In the genomic region with DNA sequence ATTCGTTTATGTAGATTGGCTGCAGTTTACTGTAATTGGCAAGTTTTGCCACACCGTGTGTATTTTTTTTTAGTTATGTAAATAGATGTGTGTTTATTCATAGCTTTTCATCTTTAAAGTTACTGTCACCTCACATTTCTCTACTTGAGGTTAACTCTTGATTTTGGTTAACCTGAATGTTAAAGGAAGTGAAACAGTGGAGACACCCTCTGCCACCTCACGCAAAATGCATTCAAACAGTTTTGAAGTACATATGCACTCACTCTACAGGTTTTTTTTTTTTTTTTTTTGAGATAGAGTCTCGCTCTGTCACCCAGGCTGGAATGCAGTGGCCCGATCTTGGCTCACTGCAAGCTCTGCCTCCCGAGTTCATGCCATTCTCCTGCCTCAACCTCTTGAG, we compare ENCODE assay signal across 11 cellular contexts. TPM values are rescaled to one million over a fixed set of nuclear protein-coding genes. Genes with fewer than 3 reads are reported as not detected.
DNase-seq lines count a peak whose midpoint lies in the region; ATAC-seq and TF ChIP-seq lines count a peak whose summit lies in the region.
"Had no signal": no experiment of that assay in that cellular context is flagged by ENCODE, and none has a peak within 500 bp of the region (broad histone marks: within the 10 kb centered on the region; RNA-seq: fewer than 3 reads in every experiment).

No MANE protein-coding gene starts in this region.

- H3K23ac ChIP-seq in trophoblast cell (ENCODE audit: low read length) = no peak overlapping the region

- DNase-seq in activated CD4-positive, alpha-beta T cell treated with anti-CD3 and anti-CD28 coated beads for 36 hours = peak; percentile 13
- DNase-seq in activated CD4-positive, alpha-beta T cell treated with anti-CD3 and anti-CD28 coated beads, Interleukin-2, amount 50 U/mL, for 48 hours = no peak
- DNase-seq in trophoblast cell = peak; percentile 5 to 74
- DNase-seq in foreskin melanocyte = no peak
- no peak for DNase-seq in type B pancreatic cell (ENCODE audit: extremely low spot score, unreplicated experiment)
- no peak for DNase-seq in vagina (ENCODE audit: extremely low spot score in 2 of 2)
- DNase-seq: upper lobe of left lung had no signal

- H4K91ac ChIP-seq in trophoblast cell (ENCODE audit: low read depth, low read length) = no peak overlapping the region

- H3K9ac ChIP-seq in trophoblast cell (ENCODE audit: low read length) = no peak overlapping the region

- no peak overlapping the region for H3K27ac ChIP-seq in trophoblast cell (ENCODE audit: low read depth, low read length)
- H3K27ac ChIP-seq in vagina = no peak overlapping the region
- H3K27ac ChIP-seq: SK-N-MC, upper lobe of left lung had no signal

- POLR2A ChIA-PET in activated CD4-positive, alpha-beta T cell treated with anti-CD3 and anti-CD28 coated beads for 36 hours (lab: Charles Lee) = no interaction called here

- WGBS in trophoblast cell (ENCODE audit: extremely low coverage, insufficient coverage, insufficient read length) = no CpG with 5 or more reads among the region's 6 CpGs

- no peak overlapping the region for H2BK12ac ChIP-seq in trophoblast cell (ENCODE audit: low read length)

- H3K14ac ChIP-seq in trophoblast cell (ENCODE audit: low read length) = no peak overlapping the region

- H3K27me3 Mint-ChIP-seq in activated CD4-positive, alpha-beta T cell treated with anti-CD3 and anti-CD28 coated beads for 36 hours = no peaks in the 10 kb centered on the region
- no peaks in the 10 kb centered on the region for H3K27me3 Mint-ChIP-seq in type B pancreatic cell

- peaks cover 13% of the 10 kb centered on the region for H3K4me1 Mint-ChIP-seq in activated CD4-positive, alpha-beta T cell treated with anti-CD3 and anti-CD28 coated beads for 36 hours
- H3K4me1 Mint-ChIP-seq in type B pancreatic cell (ENCODE audit: unreplicated experiment) = no peaks in the 10 kb centered on the region

- no peaks in the 10 kb centered on the region for H3K36me3 ChIP-seq in trophoblast cell (ENCODE audit: control insufficient read depth in 1 of 2, insufficient read depth in 2 of 2, low read length in 2 of 2)
- H3K36me3 ChIP-seq in vagina = no peaks in the 10 kb centered on the region
- H3K36me3 ChIP-seq: upper lobe of left lung had no signal

- no peak overlapping the region for H4K12ac ChIP-seq in trophoblast cell (ENCODE audit: low read depth, low read length)

- TF ChIP-seq CTCF in type B pancreatic cell (conservative IDR thresholded peaks at IDR 0.05) (no peak), vagina (IDR thresholded peaks at IDR 0.05) (no peak)

- no peak for TF ChIP-seq POLR2A in vagina (IDR thresholded peaks at IDR 0.05)

- CTCF ChIA-PET in activated CD4-positive, alpha-beta T cell treated with anti-CD3 and anti-CD28 coated beads for 36 hours (lab: Charles Lee) = no interaction called here

- H4K8ac ChIP-seq in trophoblast cell (ENCODE audit: low read depth, low read length) = no peak overlapping the region

- no peak overlapping the region for H3K4me3 Mint-ChIP-seq in activated CD4-positive, alpha-beta T cell treated with anti-CD3 and anti-CD28 coated beads for 36 hours
- no peak overlapping the region for H3K4me3 Mint-ChIP-seq in type B pancreatic cell

- no peak overlapping the region for H2BK120ac ChIP-seq in trophoblast cell (ENCODE audit: insufficient read depth, low read length, poor library complexity)

- no peaks in the 10 kb centered on the region for H3K79me1 ChIP-seq in trophoblast cell (ENCODE audit: low read length)

- no peak overlapping the region for H3K18ac ChIP-seq in trophoblast cell (ENCODE audit: low read length)

- no peaks in the 10 kb centered on the region for H3K36me3 Mint-ChIP-seq in activated CD4-positive, alpha-beta T cell treated with anti-CD3 and anti-CD28 coated beads for 36 hours (ENCODE audit: low read depth)
- no peaks in the 10 kb centered on the region for H3K36me3 Mint-ChIP-seq in type B pancreatic cell

- H2AK5ac ChIP-seq in trophoblast cell (ENCODE audit: low read length) = no peak overlapping the region

- H3K9me3 ChIP-seq in trophoblast cell (ENCODE audit: insufficient read depth, low read depth, low read length) (no peaks in the 10 kb centered on the region), vagina (no peaks in the 10 kb centered on the region)
- H3K9me3 ChIP-seq: upper lobe of left lung had no signal

- H3K27me3 ChIP-seq in trophoblast cell (ENCODE audit: insufficient read depth, low read length) (no peaks in the 10 kb centered on the region), vagina (no peaks in the 10 kb centered on the region)
- H3K27me3 ChIP-seq: upper lobe of left lung had no signal

- H2AFZ ChIP-seq in trophoblast cell (ENCODE audit: insufficient read depth, low read length, poor library complexity) = no peak overlapping the region

- intact Hi-C loops in activated CD4-positive, alpha-beta T cell treated with anti-CD3 and anti-CD28 coated beads for 36 hours (cut with DNase I, micrococcal nuclease) = no loop called here
- intact Hi-C loops in vagina (cut with DNase I) = no loop called here

- H3K4me3 ChIP-seq in trophoblast cell (ENCODE audit: low read depth, low read length) (no peak overlapping the region), vagina (no peak overlapping the region)
- H3K4me3 ChIP-seq: SK-N-MC, upper lobe of left lung had no signal

- H2BK5ac ChIP-seq in trophoblast cell (ENCODE audit: low read depth, low read length, poor library complexity) = no peak overlapping the region

- ATAC-seq in activated CD4-positive, alpha-beta T cell treated with anti-CD3 and anti-CD28 coated beads for 36 hours = no peak
- ATAC-seq in HG02759 (IDR thresholded peaks at IDR 0.05; ENCODE audit: unreplicated experiment) (peak; percentile 66), HG03521 (IDR thresholded peaks at IDR 0.05; ENCODE audit: unreplicated experiment) (peak; percentile 74)

- no peak overlapping the region for H3K4ac ChIP-seq in trophoblast cell (ENCODE audit: low read depth, low read length)

- no peaks in the 10 kb centered on the region for H3K9me3 Mint-ChIP-seq in activated CD4-positive, alpha-beta T cell treated with anti-CD3 and anti-CD28 coated beads for 36 hours (ENCODE audit: low read depth)
- H3K9me3 Mint-ChIP-seq in type B pancreatic cell = no peaks in the 10 kb centered on the region

- H3K4me1 ChIP-seq in trophoblast cell (ENCODE audit: control insufficient read depth in 1 of 2, insufficient read depth in 2 of 2, low read length in 2 of 2) (no peaks in the 10 kb centered on the region), vagina (no peaks in the 10 kb centered on the region)
- H3K4me1 ChIP-seq: upper lobe of left lung had no signal

- no peak overlapping the region for H3K27ac Mint-ChIP-seq in activated CD4-positive, alpha-beta T cell treated with anti-CD3 and anti-CD28 coated beads for 36 hours
- H3K27ac Mint-ChIP-seq in type B pancreatic cell = no peak overlapping the region

- no peak overlapping the region for H3K4me2 ChIP-seq in trophoblast cell (ENCODE audit: low read length)

- H3K79me2 ChIP-seq in trophoblast cell (ENCODE audit: control insufficient read depth, insufficient read depth, low read length, poor library complexity) = no peaks in the 10 kb centered on the region

RNA-seq across cellular contexts. Expression of a gene that starts 17.7 kb away (rescaled TPM):
- not detected for total RNA-seq in activated CD4-positive, alpha-beta T cell treated with anti-CD3 and anti-CD28 coated beads for 36 hours
- not detected in 2 replicates for polyA plus RNA-seq in trophoblast cell (2013)
- not detected in 2 replicates for total RNA-seq in type B pancreatic cell (ENCODE audit: low replicate concordance)
- not detected for total RNA-seq in vagina
- total RNA-seq: HT1080 had no signal

RNA-seq across cellular contexts. Expression of a gene that starts 27.3 kb away (rescaled TPM):
- under 1 TPM in 1 of 2 experiments, not detected in 1; 0.21 TPM for total RNA-seq in activated CD4-positive, alpha-beta T cell treated with anti-CD3 and anti-CD28 coated beads for 36 hours
- not detected in 2 replicates for polyA plus RNA-seq in trophoblast cell (2013)
- not detected in 2 replicates for total RNA-seq in type B pancreatic cell (ENCODE audit: low replicate concordance)
- not detected for total RNA-seq in vagina
- total RNA-seq: HT1080, upper lobe of left lung had no signal

RNA-seq across cellular contexts. Expression of a gene that starts 46.4 kb away (rescaled TPM):
- under 1 TPM; 0.57 to 0.58 TPM for total RNA-seq in activated CD4-positive, alpha-beta T cell treated with anti-CD3 and anti-CD28 coated beads for 36 hours
- 0.01 and 0.03 TPM in 2 replicates for polyA plus RNA-seq in trophoblast cell (2013)
- 0.07 and 0.82 TPM in 2 replicates for total RNA-seq in type B pancreatic cell (ENCODE audit: low replicate concordance)
- total RNA-seq in vagina = 2.0 TPM

RNA-seq across cellular contexts. Expression of a gene that starts 55.4 kb away (rescaled TPM):
- 10 to 100 TPM; 23.9 to 26.0 TPM for total RNA-seq in activated CD4-positive, alpha-beta T cell treated with anti-CD3 and anti-CD28 coated beads for 36 hours
- 18.7 and 18.8 TPM in 2 replicates for polyA plus RNA-seq in trophoblast cell (2013)
- 29.2 and 37.6 TPM in 2 replicates for total RNA-seq in type B pancreatic cell (ENCODE audit: low replicate concordance)
- 26.3 TPM for total RNA-seq in vagina

Comparison
In these comparisons a context has a peak if more than half of its experiments do, and no peak if none do; other contexts are left out.
1. DNase-seq: peak in activated CD4-positive, alpha-beta T cell treated with anti-CD3 and anti-CD28 coated beads for 36 hours (single experiment) and trophoblast cell (2 of 2); none in activated CD4-positive, alpha-beta T cell treated with anti-CD3 and anti-CD28 coated beads, Interleukin-2, amount 50 U/mL, for 48 hours (0 of 2), foreskin melanocyte (single experiment), type B pancreatic cell (single experiment) and vagina (0 of 2).